8 cellular contexts compared by ENCODE assay signal in the genomic region with DNA sequence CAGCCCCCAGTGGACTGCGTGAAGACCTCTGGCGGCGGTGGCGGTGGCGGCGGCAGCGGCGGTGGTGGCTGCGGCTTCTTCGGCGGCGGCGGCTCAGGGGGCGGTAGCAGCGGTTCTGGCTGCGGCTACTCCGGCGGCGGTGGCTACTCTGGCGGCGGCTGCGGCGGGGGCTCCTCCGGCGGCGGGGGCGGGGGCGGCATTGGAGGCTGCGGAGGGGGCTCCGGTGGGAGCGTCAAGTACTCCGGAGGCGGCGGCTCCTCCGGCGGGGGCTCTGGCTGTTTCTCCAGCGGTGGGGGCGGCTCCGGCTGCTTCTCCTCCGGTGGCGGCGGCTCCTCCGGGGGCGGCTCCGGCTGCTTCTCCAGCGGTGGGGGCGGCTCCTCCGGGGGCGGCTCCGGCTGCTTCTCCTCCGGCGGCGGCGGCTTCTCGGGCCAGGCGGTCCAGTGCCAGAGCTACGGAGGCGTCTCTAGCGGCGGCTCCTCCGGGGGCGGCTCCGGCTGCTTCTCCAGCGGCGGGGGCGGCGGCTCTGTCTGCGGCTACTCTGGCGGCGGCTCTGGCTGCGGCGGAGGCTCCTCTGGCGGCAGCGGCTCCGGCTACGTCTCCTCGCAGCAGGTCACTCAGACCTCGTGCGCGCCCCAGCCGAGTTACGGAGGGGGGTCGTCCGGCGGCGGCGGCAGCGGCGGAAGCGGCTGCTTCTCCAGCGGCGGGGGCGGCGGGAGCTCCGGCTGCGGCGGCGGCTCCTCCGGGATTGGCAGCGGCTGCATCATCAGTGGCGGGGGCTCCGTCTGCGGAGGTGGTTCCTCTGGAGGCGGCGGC. TPM values are rescaled to one million over a fixed set of nuclear protein-coding genes. Genes with fewer than 3 reads are reported as not detected.
DNase-seq lines count a peak whose midpoint lies in the region; ATAC-seq, FAIRE-seq and TF ChIP-seq lines count a peak whose summit lies in the region.

No MANE protein-coding gene starts in this region.

- no peak overlapping the region for H2AFZ ChIP-seq in HepG2 (ENCODE audit: low read length)

- H3K27me3 ChIP-seq in right lobe of liver (peaks cover 0 to 18% of the 10 kb centered on the region in 2 donors), HepG2 (ENCODE audit: control insufficient read depth in 1 of 2, insufficient read depth in 2 of 2, low read length in 2 of 2) (peaks cover 6 to 41% of the 10 kb centered on the region in 2 experiments)

- H3K4me1 Mint-ChIP-seq in activated T-cell treated with anti-CD3 and anti-CD28 coated beads, Interleukin-2, amount 50 U/mL, for 4 hours (ENCODE audit: low read depth), result peaks cover 21% of the 10 kb centered on the region

- H3K9ac ChIP-seq in HepG2 (ENCODE audit: insufficient read depth, low read depth, low read length), result no peak overlapping the region

- no peaks in the 10 kb centered on the region for H3K9me3 Mint-ChIP-seq in activated T-cell treated with anti-CD3 and anti-CD28 coated beads, Interleukin-2, amount 50 U/mL, for 4 hours

- in situ Hi-C loops in HepG2 (cut with HindIII; ENCODE audit: extremely low pct_ligation_motif_present, low pct_unique_long_range_greater_than_20kb), result no loop called here

- H3K27ac ChIP-seq in right lobe of liver, result no peak overlapping the region
- H3K27ac ChIP-seq in HepG2 (ENCODE audit: extremely low read length, insufficient read depth, low read length), result no peak overlapping the region

- peak overlapping the region; percentile 66 for H3K4me3 Mint-ChIP-seq in activated T-cell treated with anti-CD3 and anti-CD28 coated beads, Interleukin-2, amount 50 U/mL, for 4 hours

- intact Hi-C loops in right lobe of liver (cut with DNase I) (no loop called here), HepG2 (cut with micrococcal nuclease; ENCODE audit: unreplicated experiment) (no loop called here)

- TF ChIP-seq POLR2A in right lobe of liver (IDR thresholded peaks at IDR 0.05), result no peak
- no peak for TF ChIP-seq POLR2A in HepG2 (IDR thresholded peaks at IDR 0.05; ENCODE audit: insufficient read depth in 1 of 2, low read depth in 2 of 2, low read length in 2 of 2)

- peaks cover 0 to 4% (median 0%) of the 10 kb centered on the region in 4 donors for H3K4me1 ChIP-seq in right lobe of liver
- H3K4me1 ChIP-seq in HepG2 (ENCODE audit: insufficient read depth, low read length), result no peaks in the 10 kb centered on the region

- BruUV-seq in HepG2 (replicated peaks; lab: Mats Ljungman, UMichigan), result no TSS peak

- no peak for FAIRE-seq in HepG2 (lab: Jason Lieb, UNC)

- TF ChIP-seq CTCF in right lobe of liver (IDR thresholded peaks at IDR 0.05) (no peak), HepG2 (CRISPR knock-in tag; IDR thresholded peaks at IDR 0.05) (no peak)

- H3K9me3 ChIP-seq in right lobe of liver, result no peaks in the 10 kb centered on the region
- no peaks in the 10 kb centered on the region for H3K9me3 ChIP-seq in HepG2 (ENCODE audit: low read length)

- H3K27me3 Mint-ChIP-seq in activated T-cell treated with anti-CD3 and anti-CD28 coated beads, Interleukin-2, amount 50 U/mL, for 4 hours (ENCODE audit: low read depth), result peaks cover 52% of the 10 kb centered on the region

- no peaks in the 10 kb centered on the region for H4K20me1 ChIP-seq in HepG2 (ENCODE audit: insufficient read depth, low read length)

- POLR2A ChIA-PET in HepG2 (lab: Yijun Ruan, JAX), result no interaction called here

- DNase-seq in right lobe of liver, result peak in 1 of 3 donors; percentile 21
- no peak for DNase-seq in HepG2 (ENCODE audit: low spot score)
- peak; percentile 21 for DNase-seq in activated T-cell treated with anti-CD3 and anti-CD28 coated beads, Interleukin-2, amount 50 U/mL, for 4 hours
- peak; percentile 12 for DNase-seq in germinal center (ENCODE audit: low spot score)
- peak; percentile 83 for DNase-seq in retina
- no peak for DNase-seq in SIG-M5 treated with dmso at 0.1 percent for 504 hours (lab: John Stamatoyannopoulos, UW; ENCODE audit: unreplicated experiment)
- DNase-seq in medulla oblongata (ENCODE audit: extremely low spot score), result no peak

- ATAC-seq in right lobe of liver (peak in 3 of 4 donors; percentile 23 to 44 (median 27)), HepG2 (no peak), HG02870 (IDR thresholded peaks at IDR 0.05; ENCODE audit: unreplicated experiment) (no peak)
- ATAC-seq in activated T-cell treated with anti-CD3 and anti-CD28 coated beads, Interleukin-2, amount 50 U/mL, for 4 hours, result peak; percentile 35

- H3K4me3 ChIP-seq in right lobe of liver, result peak overlapping the region; percentile 16 to 36 (median 25)
- no peak overlapping the region for H3K4me3 ChIP-seq in HepG2 (replicated peaks in 1 of 3; ENCODE audit: insufficient read depth in 1 of 3, low read depth in 2 of 3, low read length in 3 of 3)

- TF ChIP-seq EP300 in HepG2 (IDR thresholded peaks at IDR 0.05; ENCODE audit: low read depth in 2 of 2, low read length in 2 of 2) (no peak), HepG2 (CRISPR knock-in tag; IDR thresholded peaks at IDR 0.05; ENCODE audit: borderline replicate concordance) (no peak)

- CTCF ChIA-PET in HepG2 (lab: Yijun Ruan, JAX; ENCODE audit: low intra/inter-chr PET ratio, low total read pairs), result no interaction called here

- H3K36me3 ChIP-seq in right lobe of liver (no peaks in the 10 kb centered on the region), HepG2 (replicated peaks in 1 of 2; ENCODE audit: control insufficient read depth in 1 of 2, insufficient read depth in 2 of 2, low read length in 2 of 2) (no peaks in the 10 kb centered on the region)

- H3K4me2 ChIP-seq in HepG2 (ENCODE audit: low read depth, low read length), result no peak overlapping the region

- no peaks in the 10 kb centered on the region for H3K79me2 ChIP-seq in HepG2 (ENCODE audit: insufficient read depth, low read length)

- TF ChIP-seq RAD21 in HepG2 (CRISPR knock-in tag; IDR thresholded peaks at IDR 0.05), result no peak

- no CpG with 5 or more reads among the region's 105 CpGs for WGBS in right lobe of liver (ENCODE audit: insufficient coverage, low coverage, low lambda C conversion rate, missing lambda C conversion rate)
- 61% methylated on average over 24 of the region's 105 CpGs for WGBS in HepG2 (ENCODE audit: low lambda C conversion rate)

- no peaks in the 10 kb centered on the region for H3K36me3 Mint-ChIP-seq in activated T-cell treated with anti-CD3 and anti-CD28 coated beads, Interleukin-2, amount 50 U/mL, for 4 hours (ENCODE audit: insufficient read depth)

RNA-seq across cellular contexts. Expression of a gene that starts 1.7 kb away (rescaled TPM):
- total RNA-seq in right lobe of liver (not detected), HepG2 (2016; rRNA removed; fragmentation: Illumina TruSeq; extraction: Trizol) (not detected in 2 replicates)
- total RNA-seq in HepG2 (2016; cell fraction: cytosol; rRNA removed; fragmentation: Illumina TruSeq; extraction: Trizol; ENCODE audit: low read depth), result not detected in 2 replicates
- total RNA-seq in HepG2 (2016; cell fraction: insoluble cytoplasmic fraction; rRNA removed; fragmentation: Illumina TruSeq; extraction: Trizol), result not detected in 2 replicates
- not detected in 2 replicates for total RNA-seq in HepG2 (2016; cell fraction: membrane; rRNA removed; fragmentation: Illumina TruSeq; extraction: Trizol)
- not detected in 2 replicates for total RNA-seq in HepG2 (2016; cell fraction: nucleus; rRNA removed; fragmentation: Illumina TruSeq; extraction: Trizol)
- polyA plus RNA-seq in HepG2 (2011; rRNA removed), result not detected in 2 replicates
- polyA plus RNA-seq in HepG2 (2011; cell fraction: cytosol; rRNA removed), result not detected in 2 replicates
- not detected in 2 replicates for polyA plus RNA-seq in HepG2 (2011; cell fraction: nucleus; rRNA removed)
- not detected in 2 replicates for polyA plus RNA-seq in HepG2 (2012)
- not detected in 2 replicates for polyA plus RNA-seq in HepG2 (2016; cell fraction: cytosol; fragmentation: Illumina TruSeq; extraction: Trizol; ENCODE audit: low read depth)
- polyA plus RNA-seq in HepG2 (2016; cell fraction: insoluble cytoplasmic fraction; fragmentation: Illumina TruSeq; extraction: Trizol; ENCODE audit: low read depth), result not detected in 2 replicates
- polyA plus RNA-seq in HepG2 (2016; cell fraction: membrane; fragmentation: Illumina TruSeq; extraction: Trizol; ENCODE audit: low read depth), result not detected in 2 replicates
- polyA plus RNA-seq in HepG2 (2016; cell fraction: nucleus; fragmentation: Illumina TruSeq; extraction: Trizol; ENCODE audit: insufficient read depth, low read depth), result not detected in 2 replicates
- not detected in 2 replicates for polyA minus RNA-seq in HepG2 (2011; rRNA and poly(A)+ RNA removed; ENCODE audit: low replicate concordance)
- not detected in 2 replicates for polyA minus RNA-seq in HepG2 (2011; cell fraction: cytosol; rRNA and poly(A)+ RNA removed)
- not detected in 2 replicates for polyA minus RNA-seq in HepG2 (2011; cell fraction: nucleus; rRNA and poly(A)+ RNA removed)
- not detected for total RNA-seq in activated T-cell treated with anti-CD3 and anti-CD28 coated beads, Interleukin-2, amount 50 U/mL, for 4 hours

RNA-seq across cellular contexts. Expression of a gene that starts 43.8 kb away (rescaled TPM):
- total RNA-seq in right lobe of liver (not detected), HepG2 (2016; rRNA removed; fragmentation: Illumina TruSeq; extraction: Trizol) (not detected in 2 replicates)
- not detected in 2 replicates for total RNA-seq in HepG2 (2016; cell fraction: cytosol; rRNA removed; fragmentation: Illumina TruSeq; extraction: Trizol; ENCODE audit: low read depth)
- total RNA-seq in HepG2 (2016; cell fraction: insoluble cytoplasmic fraction; rRNA removed; fragmentation: Illumina TruSeq; extraction: Trizol), result not detected in 2 replicates
- not detected in 2 replicates for total RNA-seq in HepG2 (2016; cell fraction: membrane; rRNA removed; fragmentation: Illumina TruSeq; extraction: Trizol)
- not detected in 2 replicates for total RNA-seq in HepG2 (2016; cell fraction: nucleus; rRNA removed; fragmentation: Illumina TruSeq; extraction: Trizol)
- polyA plus RNA-seq in HepG2 (2011; rRNA removed), result not detected in 2 replicates
- not detected in 2 replicates for polyA plus RNA-seq in HepG2 (2011; cell fraction: cytosol; rRNA removed)
- polyA plus RNA-seq in HepG2 (2011; cell fraction: nucleus; rRNA removed), result not detected in 2 replicates
- polyA plus RNA-seq in HepG2 (2012), result not detected in 2 replicates
- not detected in 2 replicates for polyA plus RNA-seq in HepG2 (2016; cell fraction: cytosol; fragmentation: Illumina TruSeq; extraction: Trizol; ENCODE audit: low read depth)
- not detected in 2 replicates for polyA plus RNA-seq in HepG2 (2016; cell fraction: insoluble cytoplasmic fraction; fragmentation: Illumina TruSeq; extraction: Trizol; ENCODE audit: low read depth)
- not detected in 2 replicates for polyA plus RNA-seq in HepG2 (2016; cell fraction: membrane; fragmentation: Illumina TruSeq; extraction: Trizol; ENCODE audit: low read depth)
- not detected in 2 replicates for polyA plus RNA-seq in HepG2 (2016; cell fraction: nucleus; fragmentation: Illumina TruSeq; extraction: Trizol; ENCODE audit: insufficient read depth, low read depth)
- not detected in 2 replicates for polyA minus RNA-seq in HepG2 (2011; rRNA and poly(A)+ RNA removed; ENCODE audit: low replicate concordance)
- polyA minus RNA-seq in HepG2 (2011; cell fraction: cytosol; rRNA and poly(A)+ RNA removed), result not detected in 2 replicates
- not detected in 2 replicates for polyA minus RNA-seq in HepG2 (2011; cell fraction: nucleus; rRNA and poly(A)+ RNA removed)
- total RNA-seq in activated T-cell treated with anti-CD3 and anti-CD28 coated beads, Interleukin-2, amount 50 U/mL, for 4 hours, result not detected

RNA-seq across cellular contexts. Expression of a gene that starts 51.6 kb away (rescaled TPM):
- not detected for total RNA-seq in right lobe of liver
- total RNA-seq in HepG2 (2016; rRNA removed; fragmentation: Illumina TruSeq; extraction: Trizol), result not detected in 2 replicates
- not detected in 2 replicates for total RNA-seq in HepG2 (2016; cell fraction: cytosol; rRNA removed; fragmentation: Illumina TruSeq; extraction: Trizol; ENCODE audit: low read depth)
- not detected in 2 replicates for total RNA-seq in HepG2 (2016; cell fraction: insoluble cytoplasmic fraction; rRNA removed; fragmentation: Illumina TruSeq; extraction: Trizol)
- total RNA-seq in HepG2 (2016; cell fraction: membrane; rRNA removed; fragmentation: Illumina TruSeq; extraction: Trizol), result not detected in 2 replicates
- not detected in 2 replicates for total RNA-seq in HepG2 (2016; cell fraction: nucleus; rRNA removed; fragmentation: Illumina TruSeq; extraction: Trizol)
- polyA plus RNA-seq in HepG2 (2011; rRNA removed), result not detected in 2 replicates
- not detected in 2 replicates for polyA plus RNA-seq in HepG2 (2011; cell fraction: cytosol; rRNA removed)
- not detected in 2 replicates for polyA plus RNA-seq in HepG2 (2011; cell fraction: nucleus; rRNA removed)
- not detected in 2 replicates for polyA plus RNA-seq in HepG2 (2012)
- polyA plus RNA-seq in HepG2 (2016; cell fraction: cytosol; fragmentation: Illumina TruSeq; extraction: Trizol; ENCODE audit: low read depth), result not detected in 2 replicates
- not detected in 2 replicates for polyA plus RNA-seq in HepG2 (2016; cell fraction: insoluble cytoplasmic fraction; fragmentation: Illumina TruSeq; extraction: Trizol; ENCODE audit: low read depth)
- not detected in 2 replicates for polyA plus RNA-seq in HepG2 (2016; cell fraction: membrane; fragmentation: Illumina TruSeq; extraction: Trizol; ENCODE audit: low read depth)
- not detected in 2 replicates for polyA plus RNA-seq in HepG2 (2016; cell fraction: nucleus; fragmentation: Illumina TruSeq; extraction: Trizol; ENCODE audit: insufficient read depth, low read depth)
- polyA minus RNA-seq in HepG2 (2011; rRNA and poly(A)+ RNA removed; ENCODE audit: low replicate concordance), result not detected in 2 replicates
- not detected in 2 replicates for polyA minus RNA-seq in HepG2 (2011; cell fraction: cytosol; rRNA and poly(A)+ RNA removed)
- not detected in 2 replicates for polyA minus RNA-seq in HepG2 (2011; cell fraction: nucleus; rRNA and poly(A)+ RNA removed)
- total RNA-seq in activated T-cell treated with anti-CD3 and anti-CD28 coated beads, Interleukin-2, amount 50 U/mL, for 4 hours, result not detected

RNA-seq across cellular contexts. Expression of a gene that starts 58.0 kb away (rescaled TPM):
- total RNA-seq in right lobe of liver (not detected), HepG2 (2016; rRNA removed; fragmentation: Illumina TruSeq; extraction: Trizol) (not detected in 2 replicates)
- not detected in 2 replicates for total RNA-seq in HepG2 (2016; cell fraction: cytosol; rRNA removed; fragmentation: Illumina TruSeq; extraction: Trizol; ENCODE audit: low read depth)
- not detected in 2 replicates for total RNA-seq in HepG2 (2016; cell fraction: insoluble cytoplasmic fraction; rRNA removed; fragmentation: Illumina TruSeq; extraction: Trizol)
- total RNA-seq in HepG2 (2016; cell fraction: membrane; rRNA removed; fragmentation: Illumina TruSeq; extraction: Trizol), result not detected in 2 replicates
- not detected in 2 replicates for total RNA-seq in HepG2 (2016; cell fraction: nucleus; rRNA removed; fragmentation: Illumina TruSeq; extraction: Trizol)
- polyA plus RNA-seq in HepG2 (2011; rRNA removed), result not detected in 2 replicates
- not detected in 2 replicates for polyA plus RNA-seq in HepG2 (2011; cell fraction: cytosol; rRNA removed)
- not detected in 2 replicates for polyA plus RNA-seq in HepG2 (2011; cell fraction: nucleus; rRNA removed)
- polyA plus RNA-seq in HepG2 (2012), result not detected in 2 replicates
- not detected in 2 replicates for polyA plus RNA-seq in HepG2 (2016; cell fraction: cytosol; fragmentation: Illumina TruSeq; extraction: Trizol; ENCODE audit: low read depth)
- polyA plus RNA-seq in HepG2 (2016; cell fraction: insoluble cytoplasmic fraction; fragmentation: Illumina TruSeq; extraction: Trizol; ENCODE audit: low read depth), result not detected in 2 replicates
- not detected in 2 replicates for polyA plus RNA-seq in HepG2 (2016; cell fraction: membrane; fragmentation: Illumina TruSeq; extraction: Trizol; ENCODE audit: low read depth)
- polyA plus RNA-seq in HepG2 (2016; cell fraction: nucleus; fragmentation: Illumina TruSeq; extraction: Trizol; ENCODE audit: insufficient read depth, low read depth), result not detected in 2 replicates
- polyA minus RNA-seq in HepG2 (2011; rRNA and poly(A)+ RNA removed; ENCODE audit: low replicate concordance), result not detected in 2 replicates
- polyA minus RNA-seq in HepG2 (2011; cell fraction: cytosol; rRNA and poly(A)+ RNA removed), result not detected in 2 replicates
- polyA minus RNA-seq in HepG2 (2011; cell fraction: nucleus; rRNA and poly(A)+ RNA removed), result not detected in 2 replicates
- total RNA-seq in activated T-cell treated with anti-CD3 and anti-CD28 coated beads, Interleukin-2, amount 50 U/mL, for 4 hours, result not detected

Comparison
In these comparisons a context has a peak if more than half of its experiments do, and no peak if none do; other contexts are left out.
1. ATAC-seq: peak in right lobe of liver (3 of 4) and activated T-cell treated with anti-CD3 and anti-CD28 coated beads, Interleukin-2, amount 50 U/mL, for 4 hours (2 of 2); none in HepG2 (single experiment) and HG02870 (single experiment).
2. H3K4me3 ChIP-seq: peak in right lobe of liver (3 of 3); none in HepG2 (0 of 3).
3. DNase-seq: peak in activated T-cell treated with anti-CD3 and anti-CD28 coated beads, Interleukin-2, amount 50 U/mL, for 4 hours (single experiment), germinal center (single experiment) and retina (single experiment); none in HepG2 (single experiment), SIG-M5 treated with dmso at 0.1 percent for 504 hours (single experiment) and medulla oblongata (single experiment).